In the genomic region with DNA sequence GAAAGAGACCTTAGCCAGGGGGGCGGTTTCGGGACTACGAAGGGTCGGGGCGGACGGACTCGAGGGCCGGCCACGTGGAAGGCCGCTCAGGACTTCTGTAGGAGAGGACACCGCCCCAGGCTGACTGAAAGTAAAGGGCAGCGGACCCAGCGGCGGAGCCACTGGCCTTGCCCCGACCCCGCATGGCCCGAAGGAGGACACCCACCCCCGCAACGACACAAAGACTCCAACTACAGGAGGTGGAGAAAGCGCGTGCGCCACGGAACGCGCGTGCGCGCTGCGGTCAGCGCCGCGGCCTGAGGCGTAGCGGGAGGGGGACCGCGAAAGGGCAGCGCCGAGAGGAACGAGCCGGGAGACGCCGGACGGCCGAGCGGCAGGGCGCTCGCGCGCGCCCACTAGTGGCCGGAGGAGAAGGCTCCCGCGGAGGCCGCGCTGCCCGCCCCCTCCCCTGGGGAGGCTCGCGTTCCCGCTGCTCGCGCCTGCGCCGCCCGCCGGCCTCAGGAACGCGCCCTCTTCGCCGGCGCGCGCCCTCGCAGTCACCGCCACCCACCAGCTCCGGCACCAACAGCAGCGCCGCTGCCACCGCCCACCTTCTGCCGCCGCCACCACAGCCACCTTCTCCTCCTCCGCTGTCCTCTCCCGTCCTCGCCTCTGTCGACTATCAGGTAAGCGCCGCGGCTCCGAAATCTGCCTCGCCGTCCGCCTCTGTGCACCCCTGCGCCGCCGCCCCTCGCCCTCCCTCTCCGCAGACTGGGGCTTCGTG, we compare ENCODE assay signal across 7 cellular contexts.
DNase-seq lines count a peak whose midpoint lies in the region; ATAC-seq and TF ChIP-seq lines count a peak whose summit lies in the region.

A gene (plus strand): TSS at position 533 of the 763 bp plus-strand sequence. CDS start 67,784 bp downstream, outside the sequence.

- H3K27ac ChIP-seq in HL-60 (replicated peaks), result no peak within 1 kb of the TSS

- ATAC-seq in GM18519 (IDR thresholded peaks at IDR 0.05; ENCODE audit: low FRiP score, unreplicated experiment), result peak; percentile 60
- peak; percentile 87 for ATAC-seq in effector memory CD8-positive, alpha-beta T cell (replicated peaks)

- DNase-seq in HL-60 (ENCODE audit: low read depth in 1 of 2, low spot score in 1 of 2) (peak; percentile 78 to 82), NCI-H82 treated with DMSO at 0.1 percent for 48 hours (lab: John Stamatoyannopoulos, UW; ENCODE audit: unreplicated experiment) (peak; percentile 74), medulla oblongata (ENCODE audit: extremely low spot score) (peak; percentile 97)
- peak; percentile 58 to 77 (median 72) for DNase-seq in activated CD8-positive, alpha-beta memory T cell treated with anti-CD3 and anti-CD28 coated beads for 48 hours (ENCODE audit: low read depth in 2 of 3, low spot score in 2 of 3)
- DNase-seq in effector memory CD8-positive, alpha-beta T cell, result peak; percentile 70 to 82 (median 74)
- peak; percentile 62 to 79 (median 63) for DNase-seq in stimulated activated CD4-positive, alpha-beta T cell treated with anti-CD3 and anti-CD28 coated beads, TNF-alpha, amount 100 ng/mL, for 24 hours (ENCODE audit: low read depth in 3 of 3)

- H3K27me3 Mint-ChIP-seq in effector memory CD8-positive, alpha-beta T cell, result peaks cover 19 to 26% of the 10 kb centered on the region in 2 donors

- TF ChIP-seq CTCF in HL-60 (IDR thresholded peaks at IDR 0.05; ENCODE audit: insufficient read depth, low read length), result peak; percentile 55

- peaks cover 25% of the 10 kb centered on the region for H3K27me3 ChIP-seq in HL-60 (ENCODE audit: insufficient read depth, poor library complexity, severe bottlenecking)

- H3K4me3 ChIP-seq in HL-60 (replicated peaks; ENCODE audit: insufficient read depth, low read length), result peak within 1 kb of the TSS; percentile 60

- peak within 1 kb of the TSS; percentile 35 to 71 for H3K27ac Mint-ChIP-seq in effector memory CD8-positive, alpha-beta T cell

- H3K36me3 Mint-ChIP-seq in effector memory CD8-positive, alpha-beta T cell (ENCODE audit: insufficient read depth), result peaks cover 12% of the 10 kb centered on the region

- H3K4me1 Mint-ChIP-seq in effector memory CD8-positive, alpha-beta T cell (ENCODE audit: low read depth in 2 of 2), result peaks cover 4 to 15% of the 10 kb centered on the region in 2 donors

- H3K4me3 Mint-ChIP-seq in effector memory CD8-positive, alpha-beta T cell, result peak within 1 kb of the TSS; percentile 82 to 88

- no peaks in the 10 kb centered on the region for H3K9me3 Mint-ChIP-seq in effector memory CD8-positive, alpha-beta T cell
